In the genomic region with DNA sequence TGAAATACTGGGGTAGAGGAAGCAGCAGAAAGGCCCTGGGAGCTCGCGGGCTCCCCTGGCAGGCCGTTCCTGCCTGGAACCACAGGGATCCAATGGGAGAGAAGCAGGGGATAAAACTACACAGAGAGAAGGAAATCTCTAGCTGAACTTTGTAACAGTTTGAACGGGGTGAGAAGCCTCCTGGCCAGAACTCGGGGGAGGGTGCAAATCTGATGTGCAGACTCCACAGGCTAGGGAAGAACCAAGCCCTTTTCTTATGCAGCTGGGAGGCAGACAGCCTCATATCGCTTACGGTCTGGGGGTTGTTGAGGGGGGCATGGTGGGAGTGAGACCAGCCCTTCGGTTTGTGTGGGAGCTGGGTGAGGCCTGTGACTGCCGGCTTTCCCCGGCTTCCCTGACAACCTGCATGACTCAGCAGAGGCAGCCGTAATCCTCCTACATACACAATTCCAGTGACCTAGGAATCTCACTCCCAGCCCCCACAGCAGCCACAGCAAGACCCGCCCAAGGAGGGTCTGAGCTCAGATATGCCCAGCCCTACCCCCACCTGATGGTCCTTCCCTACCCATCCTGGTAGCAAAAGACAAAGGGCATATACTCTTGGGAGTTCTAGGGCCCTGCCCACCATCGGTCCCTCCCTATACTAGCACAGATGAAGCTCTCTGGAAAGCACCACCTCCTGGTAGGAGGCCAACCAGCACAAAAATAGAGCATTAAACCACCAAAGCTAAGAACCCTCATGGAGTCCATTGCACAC, we compare ENCODE assay signal across 10 cellular contexts.
DNase-seq lines count a peak whose midpoint lies in the region; ATAC-seq, FAIRE-seq and TF ChIP-seq lines count a peak whose summit lies in the region.
"Had no signal": no experiment of that assay in that cellular context is flagged by ENCODE, and none has a peak within 500 bp of the region (broad histone marks: within the 10 kb centered on the region; RNA-seq: fewer than 3 reads in every experiment).

No MANE protein-coding gene starts in this region.

- peak overlapping the region; percentile 36 for H3K27ac ChIP-seq in mammary epithelial cell (ENCODE audit: insufficient read depth, low read depth, low read length)
- peak overlapping the region in 1 of 2 donors; percentile 58 for H3K27ac ChIP-seq in small intestine (ENCODE audit: low read depth in 1 of 2, low read length in 1 of 2)
- H3K27ac ChIP-seq in effector memory CD4-positive, alpha-beta T cell (ENCODE audit: insufficient read depth, low read length, poor library complexity, severe bottlenecking), result no peak overlapping the region

- no peak for ATAC-seq in GM18519 (IDR thresholded peaks at IDR 0.05; ENCODE audit: low FRiP score, unreplicated experiment)

- no peak overlapping the region for H3K9ac ChIP-seq in mammary epithelial cell (ENCODE audit: insufficient read depth, low read length)

- H3K9me3 ChIP-seq in mammary epithelial cell (replicated peaks; ENCODE audit: insufficient read depth, low read length) (no peaks in the 10 kb centered on the region), small intestine (ENCODE audit: control insufficient read depth, low read depth) (no peaks in the 10 kb centered on the region)
- H3K9me3 ChIP-seq in effector memory CD4-positive, alpha-beta T cell (ENCODE audit: control insufficient read depth, low read length), result no peaks in the 10 kb centered on the region

- intact Hi-C loops in mammary epithelial cell (cut with micrococcal nuclease), result no loop called here

- no peak overlapping the region for H3K4me3 ChIP-seq in mammary epithelial cell (replicated peaks in 1 of 3; ENCODE audit: insufficient read depth in 1 of 3, low read depth in 2 of 3, low read length in 3 of 3)
- peak overlapping the region in 1 of 2 donors; percentile 13 for H3K4me3 ChIP-seq in small intestine (ENCODE audit: low read depth in 1 of 2, low read length in 2 of 2)
- no peak overlapping the region for H3K4me3 ChIP-seq in effector memory CD4-positive, alpha-beta T cell (ENCODE audit: insufficient read depth, low read depth, low read length, poor library complexity, severe bottlenecking)

- CTCF ChIA-PET in mammary epithelial cell (lab: Charles Lee; ENCODE audit: low non-redundant PET), result no interaction called here

- DNase-seq in HS-5 (ENCODE audit: low read depth), result peak; percentile 13
- peak; percentile 60 for DNase-seq in mammary epithelial cell
- DNase-seq in islet precursor cell, result peak; percentile 96
- peak; percentile 71 for DNase-seq in small intestine
- DNase-seq in effector memory CD4-positive, alpha-beta T cell, result no peak
- DNase-seq in AG08395 (ENCODE audit: low spot score), result no peak
- no peak for DNase-seq in UCSD-AML1 (lab: John Stamatoyannopoulos, UW; ENCODE audit: unreplicated experiment)
- DNase-seq: activated CD4-positive, CD25-positive, alpha-beta regulatory T cell; NCI-H526 treated with DMSO at 0.1 percent for 48 hours had no signal

- H2AFZ ChIP-seq in mammary epithelial cell (ENCODE audit: low read depth, low read length), result peak overlapping the region; percentile 86

- TF ChIP-seq CTCF in mammary epithelial cell (conservative IDR thresholded peaks at IDR 0.05 in 1 of 2, IDR thresholded peaks at IDR 0.05 in 1 of 2; ENCODE audit: extremely low read depth in 1 of 2, insufficient read depth in 1 of 2, low read depth in 1 of 2, low read length in 2 of 2), result no peak

- no TSS peak for BruUV-seq in mammary epithelial cell (replicated peaks; lab: Mats Ljungman, UMichigan)

- in situ Hi-C loops in mammary epithelial cell (cut with MboI; ENCODE audit: low sequenced_read_pairs in 2 of 2), result no loop called here

- no peaks in the 10 kb centered on the region for H4K20me1 ChIP-seq in mammary epithelial cell (ENCODE audit: insufficient read depth, low read length)

- H3K36me3 ChIP-seq in mammary epithelial cell (ENCODE audit: insufficient read depth, low read length) (peaks cover 2% of the 10 kb centered on the region), small intestine (ENCODE audit: control insufficient read depth in 2 of 2, insufficient read depth in 2 of 2, low read length in 2 of 2) (no peaks in the 10 kb centered on the region)
- no peaks in the 10 kb centered on the region for H3K36me3 ChIP-seq in effector memory CD4-positive, alpha-beta T cell (ENCODE audit: control insufficient read depth, insufficient read depth, low read length)

- no peak overlapping the region for H3K4me2 ChIP-seq in mammary epithelial cell (ENCODE audit: insufficient read depth, low read depth, low read length)

- H3K27me3 ChIP-seq in mammary epithelial cell (ENCODE audit: insufficient read depth, low read length) (no peaks in the 10 kb centered on the region), small intestine (ENCODE audit: control insufficient read depth in 2 of 2, insufficient read depth in 2 of 2, low read length in 2 of 2) (no peaks in the 10 kb centered on the region)
- no peaks in the 10 kb centered on the region for H3K27me3 ChIP-seq in effector memory CD4-positive, alpha-beta T cell (replicated peaks; ENCODE audit: control insufficient read depth, insufficient read depth, low read length, poor library complexity, severe bottlenecking)

- H3K79me2 ChIP-seq in mammary epithelial cell (ENCODE audit: insufficient read depth, low read length), result no peaks in the 10 kb centered on the region

- H3K4me1 ChIP-seq in mammary epithelial cell (ENCODE audit: insufficient read depth, low read length) (peaks cover 10% of the 10 kb centered on the region), small intestine (ENCODE audit: control insufficient read depth in 2 of 2, insufficient read depth in 1 of 2, low read depth in 1 of 2, low read length in 1 of 2) (peaks cover 0 to 2% of the 10 kb centered on the region in 2 donors)
- H3K4me1 ChIP-seq in effector memory CD4-positive, alpha-beta T cell (ENCODE audit: control insufficient read depth, insufficient read depth, low read length, poor library complexity, severe bottlenecking), result no peaks in the 10 kb centered on the region

- 75% methylated on average over 8 of the region's 13 CpGs for WGBS in mammary epithelial cell (ENCODE audit: low coverage, missing lambda C conversion rate)
- WGBS in small intestine, 3 donors, result 20 to 64% (median 37%) methylated on average over 13 of the region's 13 CpGs

- dilution Hi-C loops in mammary epithelial cell (cut with HindIII; ENCODE audit: low sequenced_read_pairs), result no loop called here

- no peak for FAIRE-seq in small intestine (lab: Jason Lieb, UNC)

Comparison
In these comparisons a context has a peak if more than half of its experiments do, and no peak if none do; other contexts are left out.
1. DNase-seq: peak in HS-5 (single experiment), mammary epithelial cell (single experiment), islet precursor cell (single experiment) and small intestine (single experiment); none in effector memory CD4-positive, alpha-beta T cell (0 of 3), AG08395 (single experiment) and UCSD-AML1 (single experiment).